ENCODE assay signal across 11 cellular contexts in the genomic region with DNA sequence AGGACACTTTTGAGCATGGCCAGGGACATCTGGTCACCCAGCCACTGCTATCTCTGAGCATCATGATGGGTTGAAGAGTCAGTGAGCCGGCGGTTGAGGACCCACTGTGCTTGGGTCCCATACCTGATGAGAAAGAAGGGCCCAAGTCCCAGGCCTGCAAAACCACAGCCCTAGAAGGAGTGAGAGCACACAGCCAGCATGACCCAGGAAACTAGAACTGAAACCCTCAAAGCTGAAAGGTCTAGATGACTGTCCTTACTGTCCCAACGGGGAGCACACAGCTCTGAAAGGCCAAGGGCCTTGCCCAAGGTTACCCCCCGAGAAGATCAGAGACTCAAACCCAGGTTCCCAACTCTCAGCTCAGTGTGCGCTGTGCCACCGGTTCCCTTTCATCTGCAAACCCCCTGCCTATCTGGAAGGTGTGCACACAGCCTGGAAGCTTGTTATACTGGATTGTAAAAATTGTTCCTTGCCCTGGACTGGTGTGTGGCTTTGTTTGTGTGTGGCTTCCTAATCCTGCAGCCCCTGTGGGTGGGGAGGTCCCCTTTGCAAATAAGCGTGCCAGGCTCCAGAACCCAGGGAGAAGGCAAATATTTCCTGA. TPM values are rescaled to one million over a fixed set of nuclear protein-coding genes. Genes with fewer than 3 reads are reported as not detected.
DNase-seq lines count a peak whose midpoint lies in the region; ATAC-seq and TF ChIP-seq lines count a peak whose summit lies in the region.
"Had no signal": no experiment of that assay in that cellular context is flagged by ENCODE, and none has a peak within 500 bp of the region (broad histone marks: within the 10 kb centered on the region; RNA-seq: fewer than 3 reads in every experiment).

No MANE protein-coding gene starts in this region.

- no peak overlapping the region for H3K4me2 ChIP-seq in PC-3 (ENCODE audit: low read length)

- H3K4me1 Mint-ChIP-seq in HFFc6 (ENCODE audit: low read depth) = peaks cover 7% of the 10 kb centered on the region

- no peaks in the 10 kb centered on the region for H3K9me2 ChIP-seq in PC-3 (replicated peaks; ENCODE audit: low read length)

- CTCF ChIA-PET in PC-3 (lab: Charles Lee) = interaction anchor here (0.6 kb wide), 1 partner anchor 23 kb away, joined by 3 read pairs; a partner anchor contains a TSS

- no peaks in the 10 kb centered on the region for H3K9me3 Mint-ChIP-seq in HFFc6
- H3K9me3 Mint-ChIP-seq: CD8-positive, alpha-beta T cell had no signal

- no peaks in the 10 kb centered on the region for H4K20me1 ChIP-seq in PC-3 (ENCODE audit: low read length)

- BruUV-seq in PC-3 (replicated peaks; lab: Mats Ljungman, UMichigan) = no TSS peak

- H3K27me3 Mint-ChIP-seq in HFFc6 (ENCODE audit: insufficient read depth) = peaks cover 22% of the 10 kb centered on the region

- H3K27ac ChIP-seq in PC-3 (ENCODE audit: low read length) = no peak overlapping the region
- H3K27ac ChIP-seq in lower lobe of right lung = no peak overlapping the region

- DNase-seq in RPMI8226 = peak; percentile 71
- no peak for DNase-seq in HFFc6
- DNase-seq in PC-3 = no peak
- no peak for DNase-seq in lower lobe of right lung
- no peak for DNase-seq in globus pallidus (ENCODE audit: low spot score)
- DNase-seq: activated CD8-positive, alpha-beta memory T cell treated with anti-CD3 and anti-CD28 coated beads, Interleukin-2, amount 50 U/mL, for 4 hours; CD8-positive, alpha-beta T cell; heart right ventricle had no signal

- H3K9ac ChIP-seq in PC-3 (ENCODE audit: low read length) = no peak overlapping the region

- TF ChIP-seq CTCF in HFFc6 (IDR thresholded peaks at IDR 0.05) (no peak), PC-3 (conservative IDR thresholded peaks at IDR 0.05; ENCODE audit: low read depth, low read length) (no peak), lower lobe of right lung (IDR thresholded peaks at IDR 0.05) (no peak)

- H3K27ac Mint-ChIP-seq in HFFc6 = no peak overlapping the region
- H3K27ac Mint-ChIP-seq: CD8-positive, alpha-beta T cell had no signal

- H3F3A ChIP-seq in PC-3 (ENCODE audit: low read length, unreplicated experiment) = no peaks in the 10 kb centered on the region

- H3K4me3 Mint-ChIP-seq in HFFc6 = no peak overlapping the region
- H3K4me3 Mint-ChIP-seq: CD8-positive, alpha-beta T cell had no signal

- H3K4me3 ChIP-seq in PC-3 (ENCODE audit: low read length) (no peak overlapping the region), lower lobe of right lung (no peak overlapping the region)
- H3K4me3 ChIP-seq: heart right ventricle had no signal

- no peaks in the 10 kb centered on the region for H3K27me3 ChIP-seq in PC-3 (ENCODE audit: low read length)
- H3K27me3 ChIP-seq in lower lobe of right lung (ENCODE audit: low read depth) = no peaks in the 10 kb centered on the region
- H3K27me3 ChIP-seq: heart right ventricle had no signal

- H3K36me3 ChIP-seq in PC-3 (ENCODE audit: low read depth, low read length) = no peaks in the 10 kb centered on the region
- no peaks in the 10 kb centered on the region for H3K36me3 ChIP-seq in lower lobe of right lung
- H3K36me3 ChIP-seq: heart right ventricle had no signal

- no peaks in the 10 kb centered on the region for H3K9me3 ChIP-seq in PC-3 (ENCODE audit: low read length)
- no peaks in the 10 kb centered on the region for H3K9me3 ChIP-seq in lower lobe of right lung
- H3K9me3 ChIP-seq: heart right ventricle had no signal

- H3K4me1 ChIP-seq in PC-3 (ENCODE audit: insufficient read depth, low read length) (peaks cover 4% of the 10 kb centered on the region; the same call in 1 of the 2 replicates), lower lobe of right lung (peaks cover 16% of the 10 kb centered on the region)

- intact Hi-C loops in PC-3 (cut with micrococcal nuclease) = no loop called here
- intact Hi-C loops in lower lobe of right lung (cut with DNase I) = no loop called here

- no peaks in the 10 kb centered on the region for H3K36me3 Mint-ChIP-seq in HFFc6 (ENCODE audit: low read depth)
- H3K36me3 Mint-ChIP-seq: CD8-positive, alpha-beta T cell had no signal

- H2AFZ ChIP-seq in PC-3 (ENCODE audit: low read length) = no peak overlapping the region

- POLR2A ChIA-PET in PC-3 (lab: Charles Lee; ENCODE audit: unreplicated experiment) = interaction anchor here (0.7 kb wide), 1 partner anchor 12 kb away, joined by 8 read pairs; no protein-coding TSS in a partner anchor

- no peaks in the 10 kb centered on the region for H3K79me2 ChIP-seq in PC-3 (ENCODE audit: low read length)

- ATAC-seq in GM18498 (IDR thresholded peaks at IDR 0.05; ENCODE audit: unreplicated experiment) = peak; percentile 95
- peak; percentile 89 for ATAC-seq in GM19467 (IDR thresholded peaks at IDR 0.05; ENCODE audit: unreplicated experiment)
- ATAC-seq in HG03025 (IDR thresholded peaks at IDR 0.05; ENCODE audit: low FRiP score, unreplicated experiment) = peak; percentile 81
- ATAC-seq in PC-3 = no peak
- ATAC-seq in lower lobe of right lung = no peak
- ATAC-seq: CD8-positive, alpha-beta T cell had no signal

RNA-seq across cellular contexts. Expression of a gene that starts 22.6 kb away (rescaled TPM):
- 100 to 1,000 TPM; 375 to 549 (median 404) TPM for total RNA-seq in HFFc6 (2021; fragmentation: NEBNext Ultra II Directional; extraction: Animal tissue kit (Norgen Biotek cat#: 25700))
- 334 and 342 TPM in 2 replicates for total RNA-seq in PC-3 (2014; rRNA removed)
- 2,019 TPM for total RNA-seq in lower lobe of right lung

Comparison
In these comparisons a context has a peak if more than half of its experiments do, and no peak if none do; other contexts are left out.
1. ATAC-seq: peak in GM18498 (single experiment), GM19467 (single experiment) and HG03025 (single experiment); none in PC-3 (single experiment) and lower lobe of right lung (0 of 2).